16 cellular contexts compared by ENCODE assay signal in genomic region chr6:15280023-15280422, GRCh38. TPM values are rescaled to one million over a fixed set of nuclear protein-coding genes. Genes with fewer than 3 reads are reported as not detected.
DNase-seq lines count a peak whose midpoint lies in the region; ATAC-seq and TF ChIP-seq lines count a peak whose summit lies in the region.
"Had no signal": no experiment of that assay in that cellular context is flagged by ENCODE, and none has a peak within 500 bp of the region (broad histone marks: within the 10 kb centered on the region; RNA-seq: fewer than 3 reads in every experiment).

No MANE protein-coding gene starts in this region.

- dilution Hi-C loops in IMR-90 (cut with HindIII; ENCODE audit: low sequenced_read_pairs, unreplicated experiment) = no loop called here

- H2AFZ ChIP-seq in IMR-90 (replicated peaks; ENCODE audit: low read length, poor library complexity) (no peak overlapping the region), mesenchymal stem cell (ENCODE audit: low read depth, low read length) (no peak overlapping the region), smooth muscle cell (ENCODE audit: low read depth) (no peak overlapping the region)

- H2BK20ac ChIP-seq in IMR-90 (ENCODE audit: low read depth, low read length) = no peak overlapping the region

- H3K27ac ChIP-seq in IMR-90 (ENCODE audit: insufficient read depth, low read length) (no peak overlapping the region), endodermal cell (ENCODE audit: low read depth, low read length) (no peak overlapping the region), mesenchymal stem cell (ENCODE audit: low read length, poor library complexity, severe bottlenecking) (no peak overlapping the region), smooth muscle cell (ENCODE audit: low read depth) (no peak overlapping the region)
- H3K27ac ChIP-seq: skin epidermis had no signal

- peaks cover 45% of the 10 kb centered on the region for H3K4me1 Mint-ChIP-seq in endodermal cell

- DNase-seq in AG08395 (ENCODE audit: low spot score) = peak; percentile 18
- peak; percentile 62 for DNase-seq in IMR-90
- no peak for DNase-seq in endodermal cell
- no peak for DNase-seq in mesenchymal stem cell
- no peak for DNase-seq in smooth muscle cell (lab: John Stamatoyannopoulos, UW; ENCODE audit: unreplicated experiment)
- DNase-seq in effector CD4-positive, alpha-beta T cell = no peak
- no peak for DNase-seq in NCI-H146 (lab: John Stamatoyannopoulos, UW)
- DNase-seq: activated CD4-positive, alpha-beta T cell treated with anti-CD3 and anti-CD28 coated beads, Interleukin-2, amount 10 ng/mL, durations not matched to agents 7 days and 5 days; activated naive CD4-positive, alpha-beta T cell; dermis blood vessel endothelial cell; GF-D8; NCI-H1105; NCI-H774; SW 1271 had no signal

- no CpG with 5 or more reads among the region's 6 CpGs for WGBS in IMR-90 (ENCODE audit: extremely low coverage in 2 of 2, insufficient read length in 1 of 2), 2 experiments
- WGBS in endodermal cell (ENCODE audit: insufficient coverage in 1 of 2, insufficient read length in 1 of 2), 2 experiments = 77 to 93% methylated on average over 4 to 6 of the region's 6 CpGs
- 78% methylated on average over 1 of the region's 6 CpGs for WGBS in mesenchymal stem cell
- 74% methylated on average over 6 of the region's 6 CpGs for WGBS in smooth muscle cell (ENCODE audit: low lambda C conversion rate)

- H3K18ac ChIP-seq in IMR-90 (ENCODE audit: low read depth, low read length) = no peak overlapping the region
- no peak overlapping the region for H3K18ac ChIP-seq in mesenchymal stem cell (ENCODE audit: low read depth in 1 of 2, low read length in 2 of 2)

- POLR2A ChIA-PET in IMR-90 (lab: Charles Lee; ENCODE audit: unreplicated experiment) = no interaction called here

- no peaks in the 10 kb centered on the region for H3K36me3 ChIP-seq in IMR-90 (ENCODE audit: control insufficient read depth, insufficient read depth, low read length)
- no peaks in the 10 kb centered on the region for H3K36me3 ChIP-seq in endodermal cell (ENCODE audit: control insufficient read depth, insufficient read depth, low read length)
- H3K36me3 ChIP-seq in mesenchymal stem cell (ENCODE audit: control insufficient read depth in 1 of 2, insufficient read depth in 2 of 2, low read depth in 1 of 2, low read length in 2 of 2) = no peaks in the 10 kb centered on the region
- no peaks in the 10 kb centered on the region for H3K36me3 ChIP-seq in smooth muscle cell (ENCODE audit: low read depth)

- no peak for TF ChIP-seq RAD21 in IMR-90 (IDR thresholded peaks at IDR 0.05; ENCODE audit: low read length)

- H3K9me3 Mint-ChIP-seq in endodermal cell = no peaks in the 10 kb centered on the region
- H3K9me3 Mint-ChIP-seq: activated CD4-positive, alpha-beta T cell treated with anti-CD3 and anti-CD28 coated beads, Interleukin-2, amount 10 ng/mL, durations not matched to agents 7 days and 5 days had no signal

- intact Hi-C loops in IMR-90 (cut with micrococcal nuclease) = no loop called here

- no peak for TF ChIP-seq POLR2A in IMR-90 (IDR thresholded peaks at IDR 0.05; ENCODE audit: low read depth, low read length)

- peak overlapping the region; percentile 19 for H3K27ac Mint-ChIP-seq in endodermal cell
- H3K27ac Mint-ChIP-seq: activated CD4-positive, alpha-beta T cell treated with anti-CD3 and anti-CD28 coated beads, Interleukin-2, amount 10 ng/mL, durations not matched to agents 7 days and 5 days had no signal

- H3K4ac ChIP-seq in IMR-90 (ENCODE audit: low read depth, low read length) = no peak overlapping the region
- H3K4ac ChIP-seq in mesenchymal stem cell (ENCODE audit: low read depth in 1 of 2, low read length in 2 of 2) = no peak overlapping the region

- H3K4me2 ChIP-seq in IMR-90 (ENCODE audit: low read depth, low read length) = peak overlapping the region; percentile 60
- H3K4me2 ChIP-seq in mesenchymal stem cell (ENCODE audit: low read length, poor library complexity, severe bottlenecking) = no peak overlapping the region
- no peak overlapping the region for H3K4me2 ChIP-seq in smooth muscle cell

- H2BK15ac ChIP-seq in IMR-90 (ENCODE audit: low read depth, low read length) (no peak overlapping the region), mesenchymal stem cell (ENCODE audit: low read depth, poor library complexity, severe bottlenecking) (no peak overlapping the region)

- no TSS peak for BruUV-seq in IMR-90 (replicated peaks; lab: Mats Ljungman, UMichigan)

- no peak overlapping the region for H3K9ac ChIP-seq in IMR-90 (ENCODE audit: low read depth, low read length)
- H3K9ac ChIP-seq in endodermal cell (ENCODE audit: extremely low read depth, low read length, poor library complexity, severe bottlenecking) = no peak overlapping the region
- H3K9ac ChIP-seq in mesenchymal stem cell (ENCODE audit: low read length) = peak overlapping the region; percentile 9
- no peak overlapping the region for H3K9ac ChIP-seq in smooth muscle cell (ENCODE audit: low read depth)

- peaks cover 5% of the 10 kb centered on the region for H3K36me3 Mint-ChIP-seq in endodermal cell (ENCODE audit: low read depth)

- no peak overlapping the region for H4K8ac ChIP-seq in IMR-90 (ENCODE audit: low read depth in 2 of 2, low read length in 2 of 2)
- no peak overlapping the region for H4K8ac ChIP-seq in mesenchymal stem cell (ENCODE audit: low read length)

- H4K91ac ChIP-seq in IMR-90 (ENCODE audit: insufficient read depth, low read depth, low read length) = no peak overlapping the region
- H4K91ac ChIP-seq in mesenchymal stem cell (ENCODE audit: low read length) = no peak overlapping the region

- H2AK9ac ChIP-seq in IMR-90 (replicated peaks; ENCODE audit: low read depth, low read length, poor library complexity) = no peak overlapping the region

- no peak overlapping the region for H3K4me3 Mint-ChIP-seq in endodermal cell
- H3K4me3 Mint-ChIP-seq: activated CD4-positive, alpha-beta T cell treated with anti-CD3 and anti-CD28 coated beads, Interleukin-2, amount 10 ng/mL, durations not matched to agents 7 days and 5 days had no signal

- no peaks in the 10 kb centered on the region for H3F3A ChIP-seq in smooth muscle cell (ENCODE audit: low read depth)

- H2BK5ac ChIP-seq in IMR-90 (ENCODE audit: low read depth, low read length, poor library complexity, severe bottlenecking) (no peak overlapping the region), mesenchymal stem cell (ENCODE audit: low read depth, low read length, poor library complexity, severe bottlenecking) (no peak overlapping the region)

- TF ChIP-seq CTCF in IMR-90 (conservative IDR thresholded peaks at IDR 0.05; ENCODE audit: low read depth, low read length) (no peak), endodermal cell (conservative IDR thresholded peaks at IDR 0.05) (no peak), smooth muscle cell (IDR thresholded peaks at IDR 0.05; ENCODE audit: borderline replicate concordance, insufficient read depth, poor library complexity, severe bottlenecking) (no peak)

- no peak overlapping the region for H2BK12ac ChIP-seq in mesenchymal stem cell (ENCODE audit: low read length in 2 of 2)

- no peak overlapping the region for H3K56ac ChIP-seq in IMR-90 (ENCODE audit: extremely low read depth, insufficient read depth, low read length)

- H3K79me2 ChIP-seq in smooth muscle cell (ENCODE audit: low read depth) = peaks cover 87% of the 10 kb centered on the region

- H3K9me3 ChIP-seq in IMR-90 (ENCODE audit: control insufficient read depth, insufficient read depth, low read length) = no peaks in the 10 kb centered on the region
- no peaks in the 10 kb centered on the region for H3K9me3 ChIP-seq in endodermal cell (ENCODE audit: control insufficient read depth, low read length)
- H3K9me3 ChIP-seq in mesenchymal stem cell (ENCODE audit: control insufficient read depth, low read length) = no peaks in the 10 kb centered on the region
- H3K9me3 ChIP-seq in smooth muscle cell (replicated peaks; ENCODE audit: low read depth) = no peaks in the 10 kb centered on the region

- peaks cover 19% of the 10 kb centered on the region for H3K4me1 ChIP-seq in IMR-90 (ENCODE audit: control insufficient read depth, insufficient read depth, low read length)
- H3K4me1 ChIP-seq in endodermal cell (ENCODE audit: control insufficient read depth, insufficient read depth, low read length) = no peaks in the 10 kb centered on the region
- H3K4me1 ChIP-seq in mesenchymal stem cell (ENCODE audit: control insufficient read depth, insufficient read depth, low read depth, low read length) = peaks cover 20% of the 10 kb centered on the region
- H3K4me1 ChIP-seq in smooth muscle cell (ENCODE audit: low read depth) = no peaks in the 10 kb centered on the region

- no peak overlapping the region for H3K14ac ChIP-seq in IMR-90 (replicated peaks; ENCODE audit: low read depth, low read length)
- no peak overlapping the region for H3K14ac ChIP-seq in mesenchymal stem cell (ENCODE audit: low read length in 2 of 2)

- H3K23ac ChIP-seq in IMR-90 (ENCODE audit: low read depth, low read length) = no peak overlapping the region
- H3K23ac ChIP-seq in mesenchymal stem cell (ENCODE audit: low read length in 2 of 2) = no peak overlapping the region

- peaks cover 6% of the 10 kb centered on the region for H3K9me1 ChIP-seq in IMR-90 (ENCODE audit: insufficient read depth, low read length)

- no peaks in the 10 kb centered on the region for H3K27me3 Mint-ChIP-seq in endodermal cell (ENCODE audit: insufficient read depth)
- H3K27me3 Mint-ChIP-seq: activated CD4-positive, alpha-beta T cell treated with anti-CD3 and anti-CD28 coated beads, Interleukin-2, amount 10 ng/mL, durations not matched to agents 7 days and 5 days had no signal

- H3K79me1 ChIP-seq in IMR-90 (ENCODE audit: low read depth in 1 of 2, low read length in 2 of 2) = peaks cover 23 to 68% of the 10 kb centered on the region in 2 experiments
- H3K79me1 ChIP-seq in mesenchymal stem cell (replicated peaks; ENCODE audit: low read length, poor library complexity, severe bottlenecking) = peaks cover 17% of the 10 kb centered on the region

- H2BK120ac ChIP-seq in IMR-90 (ENCODE audit: low read depth, low read length) = no peak overlapping the region
- no peak overlapping the region for H2BK120ac ChIP-seq in mesenchymal stem cell (ENCODE audit: low read depth, low read length)

- H4K20me1 ChIP-seq in IMR-90 (ENCODE audit: insufficient read depth, low read length) (peaks cover 75% of the 10 kb centered on the region), smooth muscle cell (ENCODE audit: low read depth) (peaks cover 99% of the 10 kb centered on the region)

- ATAC-seq in IMR-90 (ENCODE audit: low read depth) (peak; percentile 48; the same call in 1 of the 2 replicates), GM21529 (IDR thresholded peaks at IDR 0.05; ENCODE audit: unreplicated experiment) (no peak)

- H3K4me3 ChIP-seq in IMR-90 (ENCODE audit: insufficient read depth, low read depth, low read length) (no peak overlapping the region), endodermal cell (ENCODE audit: low read length) (no peak overlapping the region), mesenchymal stem cell (ENCODE audit: insufficient read depth in 1 of 2, low read depth in 1 of 2, low read length in 2 of 2) (no peak overlapping the region), smooth muscle cell (no peak overlapping the region)
- H3K4me3 ChIP-seq: skin epidermis had no signal

- in situ Hi-C loops in IMR-90 (cut with MboI; ENCODE audit: low sequenced_read_pairs) = no loop called here

- no peak overlapping the region for H4K5ac ChIP-seq in IMR-90 (ENCODE audit: low read depth, low read length)

- H2AK5ac ChIP-seq in IMR-90 (ENCODE audit: low read depth, low read length) (no peak overlapping the region), mesenchymal stem cell (ENCODE audit: low read length, severe bottlenecking) (no peak overlapping the region)

- CTCF ChIA-PET in IMR-90 (lab: Yijun Ruan, JAX) = no interaction called here

- H3K27me3 ChIP-seq in IMR-90 (ENCODE audit: control insufficient read depth, insufficient read depth, low read length) = no peaks in the 10 kb centered on the region
- H3K27me3 ChIP-seq in endodermal cell (ENCODE audit: control insufficient read depth, insufficient read depth, low read length, poor library complexity, severe bottlenecking) = no peaks in the 10 kb centered on the region
- H3K27me3 ChIP-seq in mesenchymal stem cell (ENCODE audit: control insufficient read depth in 1 of 2, insufficient read depth in 1 of 2, low read length in 2 of 2) = no peaks in the 10 kb centered on the region
- H3K27me3 ChIP-seq in smooth muscle cell (ENCODE audit: low read depth) = no peaks in the 10 kb centered on the region

RNA-seq across cellular contexts. Expression of gene JARID2, which starts 34.2 kb away (rescaled TPM):
- total RNA-seq in IMR-90 (2012; rRNA removed) (12.9 and 13.1 TPM in 2 replicates), endodermal cell (10 to 100 TPM; 42.5 to 77.0 TPM), smooth muscle cell (10.2 TPM in 2 replicates)
- polyA plus RNA-seq in IMR-90 (2012; rRNA removed) (9.6 TPM in 2 replicates), smooth muscle cell (5.2 and 8.5 TPM in 2 replicates)
- 4.7 and 5.7 TPM in 2 replicates for polyA plus RNA-seq in IMR-90 (2012; cell fraction: cytosol; rRNA removed)
- 14.8 and 23.2 TPM in 2 replicates for polyA plus RNA-seq in IMR-90 (2012; cell fraction: nucleus; rRNA removed; ENCODE audit: low replicate concordance)
- polyA plus RNA-seq in endodermal cell (2013, experiment 1 of 2) = 45.4 TPM
- 43.3 TPM for polyA plus RNA-seq in endodermal cell (2013, experiment 2 of 2)
- polyA plus RNA-seq in mesenchymal stem cell (2013, experiment 1 of 2) = 10.5 TPM
- 9.8 TPM for polyA plus RNA-seq in mesenchymal stem cell (2013, experiment 2 of 2)

Comparison
In these comparisons a context has a peak if more than half of its experiments do, and no peak if none do; other contexts are left out.
1. DNase-seq: peak in AG08395 (single experiment) and IMR-90 (single experiment); none in endodermal cell (single experiment), mesenchymal stem cell (single experiment), smooth muscle cell (single experiment), effector CD4-positive, alpha-beta T cell (single experiment) and NCI-H146 (single experiment).